ENCODE assay signal across 23 cellular contexts in the genomic region with DNA sequence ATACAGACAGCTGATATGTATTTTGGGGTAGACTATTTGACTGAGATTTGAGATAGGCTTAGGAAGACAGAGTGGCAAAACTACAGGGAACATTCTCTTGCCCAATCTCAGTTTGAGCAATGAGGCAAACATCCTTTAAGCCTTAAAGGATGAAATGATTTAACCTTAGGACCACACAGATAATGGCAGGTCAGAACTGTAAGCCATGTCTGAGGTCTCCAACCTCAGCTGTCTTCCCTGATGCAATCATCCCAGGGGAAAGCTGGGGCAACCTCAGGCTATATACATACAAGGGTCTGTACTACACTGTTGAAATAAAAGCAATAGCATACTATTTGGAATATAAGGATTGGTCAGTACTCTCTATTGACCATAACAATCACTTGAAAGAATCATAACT.
DNase-seq lines count a peak whose midpoint lies in the region; ATAC-seq and TF ChIP-seq lines count a peak whose summit lies in the region.
"Had no signal": no experiment of that assay in that cellular context is flagged by ENCODE, and none has a peak within 500 bp of the region (broad histone marks: within the 10 kb centered on the region; RNA-seq: fewer than 3 reads in every experiment).

No MANE protein-coding gene starts in this region.

- no peak for TF ChIP-seq RAD21 in IMR-90 (IDR thresholded peaks at IDR 0.05; ENCODE audit: low read length)

- peaks cover 2 to 4% of the 10 kb centered on the region in 2 experiments; a peak in 1 of 4 replicates for H3K79me1 ChIP-seq in IMR-90 (ENCODE audit: low read depth in 1 of 2, low read length in 2 of 2)

- no peak overlapping the region for H3K56ac ChIP-seq in IMR-90 (ENCODE audit: extremely low read depth, insufficient read depth, low read length)

- no peak overlapping the region for H2BK120ac ChIP-seq in IMR-90 (ENCODE audit: low read depth, low read length)

- POLR2A ChIA-PET in IMR-90 (lab: Charles Lee; ENCODE audit: unreplicated experiment): interaction anchor here (0.6 kb wide), 1 partner anchor 52 kb away, joined by 3 read pairs; no protein-coding TSS in a partner anchor
- POLR2A ChIA-PET in HEK293T (lab: Yijun Ruan, JAX): no interaction called here

- no peaks in the 10 kb centered on the region for H3K27me3 ChIP-seq in IMR-90 (ENCODE audit: control insufficient read depth, insufficient read depth, low read length)
- H3K27me3 ChIP-seq: MG63 had no signal

- BruUV-seq in IMR-90 (replicated peaks; lab: Mats Ljungman, UMichigan): no TSS peak

- ATAC-seq in IMR-90 (ENCODE audit: low read depth): 0 out of 2 replicates have a peak, but pooled peaks have one; percentile 24
- ATAC-seq: GM12878, HCT116 had no signal

- H2AK5ac ChIP-seq in IMR-90 (ENCODE audit: low read depth, low read length): no peak overlapping the region

- H4K8ac ChIP-seq in IMR-90 (ENCODE audit: low read depth in 2 of 2, low read length in 2 of 2): no peak overlapping the region

- H3K4me1 ChIP-seq in IMR-90 (ENCODE audit: control insufficient read depth, insufficient read depth, low read length): no peaks in the 10 kb centered on the region

- TF ChIP-seq POLR2A in IMR-90 (IDR thresholded peaks at IDR 0.05; ENCODE audit: low read depth, low read length): no peak

- no peak overlapping the region for H3K18ac ChIP-seq in IMR-90 (ENCODE audit: low read depth, low read length)

- peaks cover 3% of the 10 kb centered on the region; the same call in 1 of the 2 replicates for H3K9me1 ChIP-seq in IMR-90 (ENCODE audit: insufficient read depth, low read length)

- no peak overlapping the region for H3K4me2 ChIP-seq in IMR-90 (ENCODE audit: low read depth, low read length)
- H3K4me2 ChIP-seq: SK-N-SH had no signal

- H3K14ac ChIP-seq in IMR-90 (replicated peaks; ENCODE audit: low read depth, low read length): no peak overlapping the region

- H3K9me3 ChIP-seq in IMR-90 (ENCODE audit: control insufficient read depth, insufficient read depth, low read length): no peaks in the 10 kb centered on the region
- H3K9me3 ChIP-seq: MG63, SK-N-SH had no signal

- dilution Hi-C loops in IMR-90 (cut with HindIII; ENCODE audit: low sequenced_read_pairs, unreplicated experiment): loop anchor here (10.0 kb wide), 1 partner anchor 116 kb away; no protein-coding TSS in a partner anchor

- in situ Hi-C loops in IMR-90 (cut with MboI; ENCODE audit: low sequenced_read_pairs): no loop called here

- DNase-seq in IMR-90: no peak
- DNase-seq in amniotic epithelial cell (ENCODE audit: low read depth): peak; percentile 87
- DNase-seq in fibroblast of peridontal ligament (ENCODE audit: extremely low read depth): peak; percentile 8
- DNase-seq in myocyte (ENCODE audit: low read depth): peak; percentile 47
- no peak for DNase-seq in DMS 273 treated with DMSO at 0.1 percent for 48 hours (lab: John Stamatoyannopoulos, UW)
- DNase-seq in activated gamma-delta T cell treated with Interleukin-2 at 50 U/mL for 16 hours: no peak
- no peak for DNase-seq in HEK293T (ENCODE audit: extremely low spot score)
- no peak for DNase-seq in SW 1271 (lab: John Stamatoyannopoulos, UW)
- DNase-seq: AML-193; C1 segment of cervical spinal cord; CD4-positive, alpha-beta memory T cell; COR-L47; KBM-7; MG63; NCI-H2029; NCI-H446; NCI-H524 treated with DMSO at 0.1 percent for 48 hours; NCI-H774; SIG-M5; SK-N-SH had no signal

- H4K91ac ChIP-seq in IMR-90 (ENCODE audit: insufficient read depth, low read depth, low read length): no peak overlapping the region

- no peak overlapping the region for H3K4me3 ChIP-seq in IMR-90 (ENCODE audit: insufficient read depth, low read depth, low read length)
- H3K4me3 ChIP-seq: GM12878, MG63 had no signal

- no peak overlapping the region for H4K5ac ChIP-seq in IMR-90 (ENCODE audit: low read depth, low read length)

- no peak overlapping the region for H3K27ac ChIP-seq in IMR-90 (ENCODE audit: insufficient read depth, low read length)
- H3K27ac ChIP-seq: HL-60 had no signal

- no peak overlapping the region for H2AK9ac ChIP-seq in IMR-90 (replicated peaks; ENCODE audit: low read depth, low read length, poor library complexity)

- H3K9ac ChIP-seq in IMR-90 (ENCODE audit: low read depth, low read length): no peak overlapping the region
- H3K9ac ChIP-seq: SK-N-SH had no signal

- no peak overlapping the region for H3K4ac ChIP-seq in IMR-90 (ENCODE audit: low read depth, low read length)

- CTCF ChIA-PET in IMR-90 (lab: Yijun Ruan, JAX): interaction anchor here (0.6 to 0.8 kb wide), 2 partner anchors 14 to 27 kb away, joined by 3 read pairs; no protein-coding TSS in a partner anchor
- CTCF ChIA-PET in HEK293T (lab: Yijun Ruan, JAX): interaction anchor here (0.7 to 0.9 kb wide), 2 partner anchors 13 to 22 kb away, joined by 4 to 5 read pairs; no protein-coding TSS in a partner anchor

- H3K23ac ChIP-seq in IMR-90 (ENCODE audit: low read depth, low read length): no peak overlapping the region

- intact Hi-C loops in IMR-90 (cut with micrococcal nuclease): no loop called here

- no peak overlapping the region for H2BK20ac ChIP-seq in IMR-90 (ENCODE audit: low read depth, low read length)

- H2BK5ac ChIP-seq in IMR-90 (ENCODE audit: low read depth, low read length, poor library complexity, severe bottlenecking): no peak overlapping the region

- TF ChIP-seq CTCF in IMR-90 (conservative IDR thresholded peaks at IDR 0.05; ENCODE audit: low read depth, low read length): no peak

- H4K20me1 ChIP-seq in IMR-90 (ENCODE audit: insufficient read depth, low read length): no peaks in the 10 kb centered on the region

- no peak overlapping the region for H2BK15ac ChIP-seq in IMR-90 (ENCODE audit: low read depth, low read length)

- peaks cover 35% of the 10 kb centered on the region for H3K36me3 ChIP-seq in IMR-90 (ENCODE audit: control insufficient read depth, insufficient read depth, low read length)

- H2AFZ ChIP-seq in IMR-90 (replicated peaks; ENCODE audit: low read length, poor library complexity): no peak overlapping the region

TF ChIP-seq in IMR-90, 13 proteins besides CTCF, POLR2A, EP300 and RAD21:
- TF ChIP-seq CEBPB (IDR thresholded peaks at IDR 0.05; ENCODE audit: low read depth, low read length) (no peak), BHLHE40 (IDR thresholded peaks at IDR 0.05; ENCODE audit: low read depth, low read length) (no peak), FOS (IDR thresholded peaks at IDR 0.05; ENCODE audit: low read depth, low read length) (no peak), NFE2L2 (IDR thresholded peaks at IDR 0.05; ENCODE audit: low read depth, low read length) (no peak), RFX5 (IDR thresholded peaks at IDR 0.05; ENCODE audit: low read depth, low read length) (no peak), SMC3 (IDR thresholded peaks at IDR 0.05; ENCODE audit: low read depth, low read length) (no peak), CHD1 (IDR thresholded peaks at IDR 0.05; ENCODE audit: low read depth, low read length) (no peak)
- TF ChIP-seq, protein P1, sequence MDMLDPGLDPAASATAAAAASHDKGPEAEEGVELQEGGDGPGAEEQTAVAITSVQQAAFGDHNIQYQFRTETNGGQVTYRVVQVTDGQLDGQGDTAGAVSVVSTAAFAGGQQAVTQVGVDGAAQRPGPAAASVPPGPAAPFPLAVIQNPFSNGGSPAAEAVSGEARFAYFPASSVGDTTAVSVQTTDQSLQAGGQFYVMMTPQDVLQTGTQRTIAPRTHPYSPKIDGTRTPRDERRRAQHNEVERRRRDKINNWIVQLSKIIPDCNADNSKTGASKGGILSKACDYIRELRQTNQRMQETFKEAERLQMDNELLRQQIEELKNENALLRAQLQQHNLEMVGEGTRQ (IDR thresholded peaks at IDR 0.05; ENCODE audit: low read depth, low read length): no peak
- TF ChIP-seq, protein P2, sequence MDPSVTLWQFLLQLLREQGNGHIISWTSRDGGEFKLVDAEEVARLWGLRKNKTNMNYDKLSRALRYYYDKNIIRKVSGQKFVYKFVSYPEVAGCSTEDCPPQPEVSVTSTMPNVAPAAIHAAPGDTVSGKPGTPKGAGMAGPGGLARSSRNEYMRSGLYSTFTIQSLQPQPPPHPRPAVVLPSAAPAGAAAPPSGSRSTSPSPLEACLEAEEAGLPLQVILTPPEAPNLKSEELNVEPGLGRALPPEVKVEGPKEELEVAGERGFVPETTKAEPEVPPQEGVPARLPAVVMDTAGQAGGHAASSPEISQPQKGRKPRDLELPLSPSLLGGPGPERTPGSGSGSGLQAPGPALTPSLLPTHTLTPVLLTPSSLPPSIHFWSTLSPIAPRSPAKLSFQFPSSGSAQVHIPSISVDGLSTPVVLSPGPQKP (IDR thresholded peaks at IDR 0.05; ENCODE audit: borderline replicate concordance, low read depth, low read length): no peak
TF ChIP-seq in IMR-90: peak in this region for 0.

TF ChIP-seq in HEK293T, 16 proteins besides CTCF, POLR2A, EP300 and RAD21:
- TF ChIP-seq ZNF384 (IDR thresholded peaks at IDR 0.05): no peak
- TF ChIP-seq NFRKB (IDR thresholded peaks at IDR 0.05): no peak
- no peak for TF ChIP-seq FOXM1 (IDR thresholded peaks at IDR 0.05; ENCODE audit: borderline replicate concordance)
- no peak for TF ChIP-seq FOXK2 (IDR thresholded peaks at IDR 0.05)
- no peak for TF ChIP-seq L3MBTL2 (conservative IDR thresholded peaks at IDR 0.05)
- TF ChIP-seq BHLHE40 (IDR thresholded peaks at IDR 0.05; ENCODE audit: borderline replicate concordance): no peak
- TF ChIP-seq PKNOX1 (IDR thresholded peaks at IDR 0.05): no peak
- no peak for TF ChIP-seq CTBP1 (IDR thresholded peaks at IDR 0.05; ENCODE audit: borderline replicate concordance)
- TF ChIP-seq LEF1 (IDR thresholded peaks at IDR 0.05; ENCODE audit: borderline replicate concordance): no peak
- no peak for TF ChIP-seq SUZ12 (IDR thresholded peaks at IDR 0.05)
- no peak for TF ChIP-seq TARDBP (IDR thresholded peaks at IDR 0.05)
- no peak for TF ChIP-seq ARNT (IDR thresholded peaks at IDR 0.05)
- TF ChIP-seq HDGF (IDR thresholded peaks at IDR 0.05; ENCODE audit: borderline replicate concordance): no peak
- no peak for TF ChIP-seq FOXA1 (IDR thresholded peaks at IDR 0.05)
- no peak for TF ChIP-seq ELF4 (IDR thresholded peaks at IDR 0.05)
- TF ChIP-seq SP1 (IDR thresholded peaks at IDR 0.05): no peak
TF ChIP-seq in HEK293T: peak in this region for 0.

Comparison
In these comparisons a context has a peak if more than half of its experiments do, and no peak if none do; other contexts are left out.
1. DNase-seq: peak in amniotic epithelial cell (single experiment), fibroblast of peridontal ligament (single experiment) and myocyte (single experiment); none in IMR-90 (single experiment), DMS 273 treated with DMSO at 0.1 percent for 48 hours (single experiment), activated gamma-delta T cell treated with Interleukin-2 at 50 U/mL for 16 hours (single experiment), HEK293T (single experiment) and SW 1271 (0 of 2).